Comparison of ENCODE assay signal across 10 cellular contexts in the genomic region with DNA sequence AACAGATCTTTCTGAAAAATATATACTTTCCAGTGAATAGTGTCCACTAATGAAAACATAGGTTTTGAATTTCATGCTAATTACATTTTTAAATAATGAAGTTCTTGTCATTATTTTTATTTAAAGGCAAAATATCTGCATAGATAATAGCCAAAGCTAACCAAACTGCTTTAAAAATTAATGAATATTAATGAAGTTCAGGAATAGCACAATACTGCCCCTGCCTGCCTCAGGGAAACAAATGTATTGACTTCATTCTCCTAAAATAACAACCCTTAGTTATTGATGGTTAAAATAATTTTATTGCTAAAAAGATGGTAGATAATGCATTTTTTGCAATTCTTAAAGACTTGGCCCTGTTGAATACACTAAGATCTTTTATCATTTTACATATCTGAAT.
DNase-seq lines count a peak whose midpoint lies in the region; ATAC-seq and TF ChIP-seq lines count a peak whose summit lies in the region.
"Had no signal": no experiment of that assay in that cellular context is flagged by ENCODE, and none has a peak within 500 bp of the region (broad histone marks: within the 10 kb centered on the region; RNA-seq: fewer than 3 reads in every experiment).

No MANE protein-coding gene starts in this region.

- H3K27ac ChIP-seq in right atrium auricular region = peak overlapping the region; percentile 23 to 89
- no peak overlapping the region for H3K27ac ChIP-seq in PC-9
- H3K27ac ChIP-seq in uterus = peak overlapping the region; percentile 40 to 53
- H3K27ac ChIP-seq in mesendoderm (ENCODE audit: low read depth, low read length) = no peak overlapping the region
- H3K27ac ChIP-seq: prostate gland, VCaP had no signal

- no peak overlapping the region for H3K4me3 ChIP-seq in right atrium auricular region
- H3K4me3 ChIP-seq in PC-9 = no peak overlapping the region
- no peak overlapping the region for H3K4me3 ChIP-seq in uterus
- H3K4me3 ChIP-seq in mesendoderm (ENCODE audit: low read length) = no peak overlapping the region
- H3K4me3 ChIP-seq: prostate gland had no signal

- H3K36me3 ChIP-seq in right atrium auricular region = no peaks in the 10 kb centered on the region
- H3K36me3 ChIP-seq in PC-9 (ENCODE audit: low read depth) = no peaks in the 10 kb centered on the region
- no peaks in the 10 kb centered on the region for H3K36me3 ChIP-seq in uterus
- no peaks in the 10 kb centered on the region for H3K36me3 ChIP-seq in mesendoderm (ENCODE audit: control insufficient read depth, insufficient read depth, low read length)
- H3K36me3 ChIP-seq: prostate gland had no signal

- H3K9me2 ChIP-seq in PC-9 (ENCODE audit: insufficient read depth) = no peaks in the 10 kb centered on the region

- H4K5ac ChIP-seq in mesendoderm (ENCODE audit: low read length) = no peak overlapping the region

- intact Hi-C loops in left cardiac atrium (cut with DNase I) (loop anchor here in 1 of 2 donors (5.0 to 10.0 kb wide), 2 partner anchors 118 to 430 kb away; a partner anchor contains a TSS), PC-9 (cut with micrococcal nuclease; ENCODE audit: unreplicated experiment) (no loop called here), uterus (cut with DNase I; ENCODE audit: low total_unique reads) (loop anchor here (10.0 kb wide), 1 partner anchor 110 kb away; no protein-coding TSS in a partner anchor)

- H4K20me1 ChIP-seq in PC-9 (ENCODE audit: insufficient read depth) = no peaks in the 10 kb centered on the region

- POLR2A ChIA-PET in PC-9 (lab: Charles Lee; ENCODE audit: unreplicated experiment) = no interaction called here

- no peak overlapping the region for H3K56ac ChIP-seq in mesendoderm (ENCODE audit: low read length)

- no peak overlapping the region for H4K8ac ChIP-seq in mesendoderm (ENCODE audit: low read depth, low read length)

- H2AK5ac ChIP-seq in mesendoderm (ENCODE audit: low read length) = no peak overlapping the region

- peaks cover 18% of the 10 kb centered on the region for H3F3A ChIP-seq in PC-9 (ENCODE audit: insufficient read depth, low read depth)

- TF ChIP-seq POLR2A in uterus (IDR thresholded peaks at IDR 0.05) = no peak

- DNase-seq in right atrium auricular region (ENCODE audit: low spot score) (no peak), left cardiac atrium (no peak), PC-9 (no peak), globus pallidus (ENCODE audit: low spot score) (peak; percentile 48), uterus (no peak), mesendoderm (no peak)
- DNase-seq in effector CD4-positive, alpha-beta T cell = no peak

- no TSS peak for BruUV-seq in PC-9 (replicated peaks; lab: Mats Ljungman, UMichigan)

- no peaks in the 10 kb centered on the region for H3K27me3 ChIP-seq in right atrium auricular region
- no peaks in the 10 kb centered on the region for H3K27me3 ChIP-seq in PC-9 (ENCODE audit: insufficient read depth, low read depth)
- no peaks in the 10 kb centered on the region for H3K27me3 ChIP-seq in uterus
- H3K27me3 ChIP-seq in mesendoderm (ENCODE audit: insufficient read depth, low read length, poor library complexity) = no peaks in the 10 kb centered on the region

- H3K4ac ChIP-seq in mesendoderm (ENCODE audit: low read depth, low read length) = no peak overlapping the region

- no peak overlapping the region for H2BK15ac ChIP-seq in mesendoderm (replicated peaks; ENCODE audit: low read depth)

- H3K4me1 ChIP-seq in right atrium auricular region = peaks cover 0 to 64% of the 10 kb centered on the region in 2 donors
- peaks cover 34% of the 10 kb centered on the region for H3K4me1 ChIP-seq in PC-9 (replicated peaks; ENCODE audit: insufficient read depth)
- peaks cover 3 to 6% of the 10 kb centered on the region in 2 donors for H3K4me1 ChIP-seq in uterus
- peaks cover 23% of the 10 kb centered on the region for H3K4me1 ChIP-seq in mesendoderm (ENCODE audit: control insufficient read depth, low read depth, low read length)
- H3K4me1 ChIP-seq: prostate gland had no signal

- TF ChIP-seq CTCF in right atrium auricular region (IDR thresholded peaks at IDR 0.05) (no peak), PC-9 (conservative IDR thresholded peaks at IDR 0.05) (0 out of 2 replicates have a peak, but pooled peaks have one; percentile 15), uterus (IDR thresholded peaks at IDR 0.05) (peak in 2 of 4 experiments; percentile 32 to 33)

- H3K9me3 ChIP-seq in right atrium auricular region = no peaks in the 10 kb centered on the region
- no peaks in the 10 kb centered on the region for H3K9me3 ChIP-seq in PC-9 (ENCODE audit: insufficient read depth, low read depth)
- H3K9me3 ChIP-seq in uterus = no peaks in the 10 kb centered on the region
- H3K9me3 ChIP-seq: prostate gland had no signal

- H3K79me1 ChIP-seq in mesendoderm (ENCODE audit: low read length) = no peaks in the 10 kb centered on the region

- no peak overlapping the region for H3K23ac ChIP-seq in mesendoderm (ENCODE audit: low read length)

- H3K9ac ChIP-seq in mesendoderm (ENCODE audit: low read length) = no peak overlapping the region

- ATAC-seq in left cardiac atrium (no peak), GM19467 (IDR thresholded peaks at IDR 0.05; ENCODE audit: unreplicated experiment) (no peak)

- H2AFZ ChIP-seq in PC-9 = no peak overlapping the region

- H3K4me2 ChIP-seq in PC-9 (no peak overlapping the region), mesendoderm (ENCODE audit: low read length) (no peak overlapping the region)

- H2BK120ac ChIP-seq in mesendoderm (ENCODE audit: low read depth, low read length) = no peak overlapping the region

- H3K79me2 ChIP-seq in PC-9 (ENCODE audit: low read depth) = no peaks in the 10 kb centered on the region
- H3K79me2 ChIP-seq in mesendoderm (ENCODE audit: control insufficient read depth, insufficient read depth, low read length) = no peaks in the 10 kb centered on the region

- CTCF ChIA-PET in PC-9 (lab: Charles Lee) = no interaction called here

- H2BK5ac ChIP-seq in mesendoderm (ENCODE audit: low read length) = no peak overlapping the region

- no peak overlapping the region for H3K18ac ChIP-seq in mesendoderm (ENCODE audit: low read length)

Comparison
In these comparisons a context has a peak if more than half of its experiments do, and no peak if none do; other contexts are left out.
1. H3K27ac ChIP-seq: peak in right atrium auricular region (2 of 2) and uterus (2 of 2); none in PC-9 (single experiment) and mesendoderm (single experiment).